Comparison of ENCODE assay signal across 15 cellular contexts in the genomic region with DNA sequence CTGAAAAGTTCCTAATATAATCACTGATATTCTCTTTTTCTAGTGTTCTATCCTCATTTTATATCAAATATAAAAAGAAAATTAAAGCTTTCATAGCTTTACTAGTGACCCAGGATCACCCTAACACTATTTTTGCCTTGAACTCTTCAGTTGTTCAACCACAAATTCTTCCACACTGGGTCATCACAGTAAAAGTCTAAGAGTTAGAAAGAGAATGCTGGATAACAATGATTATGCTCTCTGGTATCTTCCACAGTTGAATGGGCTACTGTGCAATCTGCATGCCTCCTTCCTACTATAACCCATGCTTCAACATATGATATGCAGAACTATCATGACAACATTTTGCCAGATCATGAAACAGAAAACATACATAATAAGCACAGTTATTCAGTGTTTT. TPM values are rescaled to one million over a fixed set of nuclear protein-coding genes. Genes with fewer than 3 reads are reported as not detected.
DNase-seq lines count a peak whose midpoint lies in the region; FAIRE-seq and TF ChIP-seq lines count a peak whose summit lies in the region.
"Had no signal": no experiment of that assay in that cellular context is flagged by ENCODE, and none has a peak within 500 bp of the region (broad histone marks: within the 10 kb centered on the region; RNA-seq: fewer than 3 reads in every experiment).

No MANE protein-coding gene starts in this region.

- no peak overlapping the region for H3K27ac ChIP-seq in AG04450 (ENCODE audit: low read depth, low read length)
- H3K27ac ChIP-seq in brain microvascular endothelial cell: peak overlapping the region; percentile 91
- no peak overlapping the region for H3K27ac ChIP-seq in colonic mucosa
- no peak overlapping the region for H3K27ac ChIP-seq in H9 (ENCODE audit: insufficient read length, low read depth, low read length)
- H3K27ac ChIP-seq: right atrium auricular region, uterus had no signal

- DNase-seq in AG04450 (ENCODE audit: low read depth, low spot score): peak; percentile 26
- DNase-seq in HTR-8/SVneo (ENCODE audit: insufficient read length, low spot score): peak; percentile 17
- DNase-seq in brain microvascular endothelial cell: peak; percentile 74
- DNase-seq in iris pigment epithelial cell (ENCODE audit: low read depth): peak; percentile 83
- no peak for DNase-seq in colonic mucosa
- no peak for DNase-seq in H9
- no peak for DNase-seq in SKM-1 treated with dmso at 0.1 percent for 144 hours (lab: John Stamatoyannopoulos, UW; ENCODE audit: unreplicated experiment)
- no peak for DNase-seq in activated CD4-positive, alpha-beta T cell treated with anti-CD3 and anti-CD28 coated beads, Interleukin-2, amount 50 U/mL, for 48 hours
- DNase-seq: BE2C; DND-41; stimulated activated CD4-positive, alpha-beta T cell treated with anti-CD3 and anti-CD28 coated beads, Interleukin-4, amount 100 ng/mL, for 1 hour; uterus had no signal

- H3K4me1 ChIP-seq in colonic mucosa: peaks cover 4% of the 10 kb centered on the region
- peaks cover 9% of the 10 kb centered on the region; the same call in 1 of the 2 replicates for H3K4me1 ChIP-seq in H9 (ENCODE audit: insufficient read depth, low read length)
- H3K4me1 ChIP-seq: BE2C, right atrium auricular region, uterus had no signal

- peaks cover 22% of the 10 kb centered on the region for H3K79me2 ChIP-seq in H9 (ENCODE audit: insufficient read depth, low read length)

- no peaks in the 10 kb centered on the region for H3K27me3 ChIP-seq in AG04450 (ENCODE audit: control insufficient read depth, insufficient read depth, low read length)
- no peaks in the 10 kb centered on the region for H3K27me3 ChIP-seq in brain microvascular endothelial cell (replicated peaks)
- no peaks in the 10 kb centered on the region for H3K27me3 ChIP-seq in colonic mucosa
- no peaks in the 10 kb centered on the region for H3K27me3 ChIP-seq in H9 (ENCODE audit: insufficient read depth, low read length)
- H3K27me3 ChIP-seq: BE2C, right atrium auricular region, uterus had no signal

- H3K23me2 ChIP-seq in H9 (ENCODE audit: insufficient read length, low read depth, low read length, poor library complexity, severe bottlenecking): no peaks in the 10 kb centered on the region

- H2BK120ac ChIP-seq in H9 (ENCODE audit: low read depth, low read length, poor library complexity, severe bottlenecking): no peak overlapping the region

- no peaks in the 10 kb centered on the region for H3K9me3 ChIP-seq in AG04450 (ENCODE audit: control insufficient read depth, insufficient read depth, low read length)
- no peaks in the 10 kb centered on the region for H3K9me3 ChIP-seq in colonic mucosa
- H3K9me3 ChIP-seq in H9 (ENCODE audit: control insufficient read depth, low read depth, low read length): no peaks in the 10 kb centered on the region
- H3K9me3 ChIP-seq: BE2C, right atrium auricular region, uterus had no signal

- peak; percentile 90 for FAIRE-seq in HTR-8/SVneo (lab: Jason Lieb, UNC)

- in situ Hi-C loops in brain microvascular endothelial cell (cut with HindIII; ENCODE audit: low pct_ligation_motif_present, low sequenced_read_pairs): no loop called here

- no peak overlapping the region for H4K8ac ChIP-seq in H9 (replicated peaks; ENCODE audit: insufficient read length, low read depth, low read length)

- no peak overlapping the region for H2BK12ac ChIP-seq in H9 (ENCODE audit: insufficient read length, low read depth, low read length)

- no peak overlapping the region for H2BK15ac ChIP-seq in H9 (ENCODE audit: low read depth, low read length)

- H3K27me3 Mint-ChIP-seq in H9 (ENCODE audit: low read depth): no peaks in the 10 kb centered on the region
- H3K27me3 Mint-ChIP-seq: central memory CD8-positive, alpha-beta T cell had no signal

- H3K4me3 Mint-ChIP-seq in H9: no peak overlapping the region
- H3K4me3 Mint-ChIP-seq: central memory CD8-positive, alpha-beta T cell; stimulated activated effector memory CD8-positive, alpha-beta T cell treated with anti-CD3 and anti-CD28 coated beads, Interleukin-12 subunit alpha, Interleukin-12 subunit beta, amount 100 ng/mL, for 72 hours had no signal

- peaks cover 37 to 41% of the 10 kb centered on the region in 2 experiments for H3K4me1 Mint-ChIP-seq in H9
- H3K4me1 Mint-ChIP-seq: central memory CD8-positive, alpha-beta T cell; stimulated activated effector memory CD8-positive, alpha-beta T cell treated with anti-CD3 and anti-CD28 coated beads, Interleukin-12 subunit alpha, Interleukin-12 subunit beta, amount 100 ng/mL, for 72 hours had no signal

- no peak overlapping the region for H2BK5ac ChIP-seq in H9 (ENCODE audit: insufficient read length, low read length)

- no peak overlapping the region for H3K18ac ChIP-seq in H9 (ENCODE audit: insufficient read length, low read depth, low read length)

- POLR2A ChIA-PET in AG04450 (lab: Yijun Ruan, JAX): interaction anchor here (0.6 to 1.3 kb wide), 4 partner anchors 21 to 209 kb away, joined by 3 to 4 read pairs (median 4); partner anchors contain the start of gene CHRNA1

- no peak overlapping the region for H3T11ph ChIP-seq in H9 (ENCODE audit: low read length)

- H3K9me3 Mint-ChIP-seq in H9: no peaks in the 10 kb centered on the region; a peak in 1 of 5 replicates
- H3K9me3 Mint-ChIP-seq: central memory CD8-positive, alpha-beta T cell; stimulated activated effector memory CD8-positive, alpha-beta T cell treated with anti-CD3 and anti-CD28 coated beads, Interleukin-12 subunit alpha, Interleukin-12 subunit beta, amount 100 ng/mL, for 72 hours had no signal

- TF ChIP-seq CTCF in AG04450 (IDR thresholded peaks at IDR 0.05; ENCODE audit: low read depth, low read length) (no peak), brain microvascular endothelial cell (IDR thresholded peaks at IDR 0.05; ENCODE audit: low read depth, low read length, missing control alignments) (no peak), colonic mucosa (IDR thresholded peaks at IDR 0.05) (no peak), H9 (conservative IDR thresholded peaks at IDR 0.05) (no peak)

- H3K36me3 ChIP-seq in brain microvascular endothelial cell (replicated peaks) (no peaks in the 10 kb centered on the region), colonic mucosa (no peaks in the 10 kb centered on the region)
- H3K36me3 ChIP-seq: BE2C, right atrium auricular region, uterus had no signal

- H3K14ac ChIP-seq in H9 (ENCODE audit: insufficient read depth, low read length): no peak overlapping the region

- no peak overlapping the region for H2BK20ac ChIP-seq in H9 (ENCODE audit: low read depth, low read length, poor library complexity, severe bottlenecking)

- H3K4me3 ChIP-seq in AG04450 (ENCODE audit: low read depth, low read length): no peak overlapping the region
- H3K4me3 ChIP-seq in brain microvascular endothelial cell (ENCODE audit: low read depth, low read length): no peak overlapping the region
- no peak overlapping the region for H3K4me3 ChIP-seq in colonic mucosa
- H3K4me3 ChIP-seq: right atrium auricular region, uterus had no signal

- intact Hi-C loops in colonic mucosa (cut with DNase I): no loop called here

- peaks cover 9 to 26% (median 16%) of the 10 kb centered on the region in 3 experiments; a peak in 6 of 7 replicates for H3K36me3 Mint-ChIP-seq in H9 (ENCODE audit: insufficient read depth in 1 of 3, low read depth in 3 of 3)
- H3K36me3 Mint-ChIP-seq: stimulated activated effector memory CD8-positive, alpha-beta T cell treated with anti-CD3 and anti-CD28 coated beads, Interleukin-12 subunit alpha, Interleukin-12 subunit beta, amount 100 ng/mL, for 72 hours had no signal

- H3K23ac ChIP-seq in H9 (ENCODE audit: insufficient read length, low read depth, low read length): no peak overlapping the region

- no peak overlapping the region for H2AK5ac ChIP-seq in H9 (ENCODE audit: insufficient read length, low read length)

- H4K91ac ChIP-seq in H9 (ENCODE audit: insufficient read length, low read depth, low read length): no peak overlapping the region

- no peak overlapping the region for H3K56ac ChIP-seq in H9 (ENCODE audit: insufficient read length, low read depth, low read length)

- H4K5ac ChIP-seq in H9 (ENCODE audit: insufficient read length, low read depth, low read length): no peak overlapping the region

- H2AFZ ChIP-seq in H9 (ENCODE audit: low read length): no peak overlapping the region

- CTCF ChIA-PET in AG04450 (lab: Charles Lee): interaction anchor here (0.7 to 2.7 kb wide), 5 partner anchors 10 to 224 kb away, joined by 3 to 11 read pairs (median 7); no protein-coding TSS in a partner anchor

- H3K4ac ChIP-seq in H9 (ENCODE audit: low read depth, low read length): no peak overlapping the region

- H3K9ac ChIP-seq in colonic mucosa (ENCODE audit: low read depth in 2 of 2, low read length in 2 of 2): no peak overlapping the region
- H3K9ac ChIP-seq in H9 (ENCODE audit: extremely low read depth, insufficient read length, low read length): no peak overlapping the region

- no peaks in the 10 kb centered on the region for H4K20me1 ChIP-seq in H9 (ENCODE audit: control insufficient read depth, insufficient read depth, insufficient read length)

- H3K79me1 ChIP-seq in H9 (ENCODE audit: insufficient read depth, low read depth, low read length, poor library complexity, severe bottlenecking): peaks cover 2% of the 10 kb centered on the region

- H3K27ac Mint-ChIP-seq in H9: peak overlapping the region in 1 of 3 experiments; percentile 38; a peak in 2 of 7 replicates
- H3K27ac Mint-ChIP-seq: stimulated activated effector memory CD8-positive, alpha-beta T cell treated with anti-CD3 and anti-CD28 coated beads, Interleukin-12 subunit alpha, Interleukin-12 subunit beta, amount 100 ng/mL, for 72 hours had no signal

- no peak overlapping the region for H3K4me2 ChIP-seq in H9 (ENCODE audit: insufficient read depth, insufficient read length, low read length)

RNA-seq across cellular contexts. Expression of gene CHN1, which starts 32.3 kb away (rescaled TPM):
- 207 and 258 TPM in 2 replicates for polyA plus RNA-seq in AG04450 (2011; rRNA removed)
- 105 and 133 TPM in 2 replicates for polyA minus RNA-seq in AG04450 (2011; rRNA and poly(A)+ RNA removed)
- total RNA-seq in colonic mucosa (1 to 10 TPM; 2.2 to 2.8 TPM), H9 (2021) (33.9 and 37.0 TPM in 2 replicates)

Comparison
In these comparisons a context has a peak if more than half of its experiments do, and no peak if none do; other contexts are left out.
1. DNase-seq: peak in AG04450 (single experiment), HTR-8/SVneo (single experiment), brain microvascular endothelial cell (single experiment) and iris pigment epithelial cell (single experiment); none in colonic mucosa (single experiment), H9 (single experiment), SKM-1 treated with dmso at 0.1 percent for 144 hours (single experiment) and activated CD4-positive, alpha-beta T cell treated with anti-CD3 and anti-CD28 coated beads, Interleukin-2, amount 50 U/mL, for 48 hours (0 of 2).